ENCODE assay signal across 8 cellular contexts in the genomic region with DNA sequence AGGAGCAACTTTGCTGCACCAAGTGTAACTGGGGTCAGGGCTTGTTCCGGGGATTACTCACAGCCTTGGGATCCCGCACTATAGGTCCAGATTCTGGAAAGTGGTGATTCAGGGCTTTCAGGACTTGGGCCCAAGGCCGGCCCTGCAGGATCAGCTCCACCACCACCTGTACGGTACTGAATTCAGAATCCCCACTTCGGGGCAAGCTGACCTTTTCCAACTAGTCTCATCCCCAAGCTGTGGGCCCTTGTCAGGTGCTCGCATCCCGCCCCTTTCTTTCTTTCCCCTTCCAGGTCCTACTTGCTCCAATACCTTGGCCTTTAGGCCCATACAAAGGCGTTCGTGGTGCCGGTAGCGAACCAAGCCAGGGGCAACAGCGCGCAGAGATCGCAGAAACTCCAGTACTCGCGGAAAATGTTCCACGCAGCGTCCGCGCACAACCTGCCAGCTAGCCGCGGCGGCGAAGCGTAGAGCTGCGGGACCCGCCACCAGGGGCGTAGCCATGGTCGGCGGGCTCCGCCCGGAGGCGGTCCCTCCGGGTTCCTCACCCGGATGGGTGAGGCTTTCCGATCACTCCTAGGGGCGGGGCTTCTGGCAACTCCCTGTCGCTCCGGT. TPM values are rescaled to one million over a fixed set of nuclear protein-coding genes. Genes with fewer than 3 reads are reported as not detected.
DNase-seq lines count a peak whose midpoint lies in the region; ATAC-seq, FAIRE-seq and TF ChIP-seq lines count a peak whose summit lies in the region.

No MANE protein-coding gene starts in this region.

- POLR2A ChIA-PET in A549 (lab: Yijun Ruan, JAX) = interaction anchor here (0.6 to 2.5 kb wide), 32 partner anchors 8 to 200 kb away, joined by 3 to 53 read pairs (median 5); partner anchors contain the start of genes CBLN3, CHMP4A, CIDEB and DHRS1

- TF ChIP-seq POLR2A in A549 (IDR thresholded peaks at IDR 0.05; ENCODE audit: low read length) = no peak

- H3K27ac ChIP-seq in A549 (peak overlapping the region; percentile 89 to 99), VCaP (peak overlapping the region; percentile 93)

- H3K4me3 ChIP-seq in A549 (peak overlapping the region; percentile 64), kidney epithelial cell (ENCODE audit: low read depth, low read length) (peak overlapping the region; percentile 80)

- CTCF ChIA-PET in A549 (lab: Yijun Ruan, JAX) = interaction anchor here (0.6 to 21.7 kb wide), 32 partner anchors 9 to 195 kb away, joined by 3 to 601 read pairs (median 5); partner anchors contain the start of genes CIDEB, DHRS1, GMPR2 and IPO4

- H3K4me1 ChIP-seq in A549 = peaks cover 11% of the 10 kb centered on the region

- H3K4me1 Mint-ChIP-seq in central memory CD8-positive, alpha-beta T cell = peaks cover 53% of the 10 kb centered on the region

- no peaks in the 10 kb centered on the region for H3K27me3 ChIP-seq in kidney epithelial cell (ENCODE audit: control insufficient read depth, insufficient read depth, low read length)

- peak overlapping the region; percentile 78 for H3K4me2 ChIP-seq in A549

- H3K27ac Mint-ChIP-seq in central memory CD8-positive, alpha-beta T cell (ENCODE audit: low read depth) = peak overlapping the region; percentile 98

- no peaks in the 10 kb centered on the region for H3K9me3 ChIP-seq in A549

- peak in 1 of 2 experiments; percentile 97 for DNase-seq in A549 (ENCODE audit: low read depth in 1 of 2, low spot score in 1 of 2)
- DNase-seq in GM18507 (ENCODE audit: extremely low spot score, insufficient read length, low read depth) = peak; percentile 88
- peak; percentile 89 for DNase-seq in NCI-H2107 (lab: John Stamatoyannopoulos, UW)
- peak in 1 of 2 donors; percentile 91 for DNase-seq in central memory CD8-positive, alpha-beta T cell (ENCODE audit: low spot score in 2 of 2)
- DNase-seq in kidney epithelial cell (ENCODE audit: low read depth) = no peak
- peak; percentile 81 to 89 for DNase-seq in stimulated activated CD4-positive, alpha-beta T cell treated with anti-CD3 and anti-CD28 coated beads, Interleukin-1b, Interleukin-23, amount 100 ng/mL, for 1 hour (ENCODE audit: low read depth in 2 of 2)

- no peak for TF ChIP-seq EP300 in A549 (IDR thresholded peaks at IDR 0.05)

- peaks cover 50% of the 10 kb centered on the region for H3K36me3 Mint-ChIP-seq in central memory CD8-positive, alpha-beta T cell (ENCODE audit: insufficient read depth)

- no peaks in the 10 kb centered on the region for H3K27me3 Mint-ChIP-seq in central memory CD8-positive, alpha-beta T cell

- TF ChIP-seq CTCF in A549 (IDR thresholded peaks at IDR 0.05) (no peak), VCaP (conservative IDR thresholded peaks at IDR 0.05) (peak; percentile 21), kidney epithelial cell (IDR thresholded peaks at IDR 0.05; ENCODE audit: insufficient read depth, low read length, poor library complexity, severe bottlenecking) (peak; percentile 45)

- no peaks in the 10 kb centered on the region for H3K9me3 Mint-ChIP-seq in central memory CD8-positive, alpha-beta T cell

- ATAC-seq in A549 (peak; percentile 89 to 93), HG02981 (IDR thresholded peaks at IDR 0.05; ENCODE audit: unreplicated experiment) (peak; percentile 80)
- peak; percentile 78 for ATAC-seq in central memory CD8-positive, alpha-beta T cell (replicated peaks; ENCODE audit: extremely low read depth, poor library complexity, severe bottlenecking)

- FAIRE-seq in A549 (lab: Jason Lieb, UNC) (no peak), GM18507 (lab: Jason Lieb, UNC) (no peak)

- no peak for TF ChIP-seq RAD21 in A549 (conservative IDR thresholded peaks at IDR 0.05 in 1 of 2, IDR thresholded peaks at IDR 0.05 in 1 of 2)

- WGBS in A549 (ENCODE audit: missing lambda C conversion rate) = 6% methylated on average over 17 of the region's 39 CpGs

- peak overlapping the region; percentile 93 for H3K4me3 Mint-ChIP-seq in central memory CD8-positive, alpha-beta T cell

- H3K36me3 ChIP-seq in kidney epithelial cell (ENCODE audit: control insufficient read depth, insufficient read depth, low read length) = peaks cover 12% of the 10 kb centered on the region

TF ChIP-seq in A549, 52 proteins besides CTCF, POLR2A, EP300 and RAD21 (continues in another document):
- TF ChIP-seq JUNB (IDR thresholded peaks at IDR 0.05) (no peak), MAX (IDR thresholded peaks at IDR 0.05) (no peak), CHD2 (IDR thresholded peaks at IDR 0.05; ENCODE audit: low read length, partially characterized antibody) (no peak), CBX2 (IDR thresholded peaks at IDR 0.05; ENCODE audit: borderline replicate concordance, low read depth) (no peak), ATOH8 (CRISPR knock-in tag; IDR thresholded peaks at IDR 0.05; ENCODE audit: low read depth) (no peak), NPAS2 (CRISPR knock-in tag; IDR thresholded peaks at IDR 0.05; ENCODE audit: borderline replicate concordance) (no peak), HDAC2 (IDR thresholded peaks at IDR 0.05) (no peak), RNF2 (IDR thresholded peaks at IDR 0.05; ENCODE audit: borderline replicate concordance, low read depth) (no peak), EHF (CRISPR knock-in tag; IDR thresholded peaks at IDR 0.05) (no peak), SMC3 (IDR thresholded peaks at IDR 0.05) (no peak), RARB (CRISPR knock-in tag; IDR thresholded peaks at IDR 0.05) (no peak), ZFP36 (IDR thresholded peaks at IDR 0.05; ENCODE audit: borderline replicate concordance, partially characterized antibody) (no peak), GATA3 (IDR thresholded peaks at IDR 0.05; ENCODE audit: borderline replicate concordance) (no peak), FOSB (CRISPR knock-in tag; IDR thresholded peaks at IDR 0.05) (no peak), ZC3H11A (IDR thresholded peaks at IDR 0.05) (no peak)
- TF ChIP-seq, protein P1, sequence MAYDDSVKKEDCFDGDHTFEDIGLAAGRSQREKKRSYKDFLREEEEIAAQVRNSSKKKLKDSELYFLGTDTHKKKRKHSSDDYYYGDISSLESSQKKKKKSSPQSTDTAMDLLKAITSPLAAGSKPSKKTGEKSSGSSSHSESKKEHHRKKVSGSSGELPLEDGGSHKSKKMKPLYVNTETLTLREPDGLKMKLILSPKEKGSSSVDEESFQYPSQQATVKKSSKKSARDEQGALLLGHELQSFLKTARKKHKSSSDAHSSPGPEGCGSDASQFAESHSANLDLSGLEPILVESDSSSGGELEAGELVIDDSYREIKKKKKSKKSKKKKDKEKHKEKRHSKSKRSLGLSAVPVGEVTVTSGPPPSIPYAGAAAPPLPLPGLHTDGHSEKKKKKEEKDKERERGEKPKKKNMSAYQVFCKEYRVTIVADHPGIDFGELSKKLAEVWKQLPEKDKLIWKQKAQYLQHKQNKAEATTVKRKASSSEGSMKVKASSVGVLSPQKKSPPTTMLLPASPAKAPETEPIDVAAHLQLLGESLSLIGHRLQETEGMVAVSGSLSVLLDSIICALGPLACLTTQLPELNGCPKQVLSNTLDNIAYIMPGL (CRISPR knock-in tag; IDR thresholded peaks at IDR 0.05; ENCODE audit: borderline replicate concordance) = no peak

RNA-seq across cellular contexts. Expression of gene TINF2, which starts 0.5 kb away (rescaled TPM):
- 51.3 and 73.0 TPM in 2 replicates for polyA plus RNA-seq in A549 (2011; rRNA removed)
- 25.1 and 30.3 TPM in 2 replicates for polyA plus RNA-seq in A549 (2012; cell fraction: cytosol; rRNA removed)
- polyA plus RNA-seq in A549 (2012; cell fraction: nucleus; rRNA removed) = 27.8 and 37.0 TPM in 2 replicates
- 33.1 to 44.5 TPM (median 38.5 TPM) in 3 replicates for polyA plus RNA-seq in A549 (2017; fragmentation: RNase III; extraction: RNeasy Plus Mini Kit Qiagen cat#74134 plus additional on column Dnase treatment)
- polyA minus RNA-seq in A549 (2011; rRNA and poly(A)+ RNA removed) = 53.5 and 60.4 TPM in 2 replicates
- 57.3 and 67.2 TPM in 2 replicates for total RNA-seq in kidney epithelial cell

RNA-seq across cellular contexts. Expression of gene GMPR2, which starts 9.2 kb away (rescaled TPM):
- polyA plus RNA-seq in A549 (2011; rRNA removed) = 91.7 and 108 TPM in 2 replicates
- polyA plus RNA-seq in A549 (2012; cell fraction: cytosol; rRNA removed) = 52.4 and 58.4 TPM in 2 replicates
- 44.8 and 50.9 TPM in 2 replicates for polyA plus RNA-seq in A549 (2012; cell fraction: nucleus; rRNA removed)
- polyA plus RNA-seq in A549 (2017; fragmentation: RNase III; extraction: RNeasy Plus Mini Kit Qiagen cat#74134 plus additional on column Dnase treatment) = 64.8 to 71.2 TPM (median 70.0 TPM) in 3 replicates
- 87.4 and 103 TPM in 2 replicates for polyA minus RNA-seq in A549 (2011; rRNA and poly(A)+ RNA removed)
- 54.7 and 56.6 TPM in 2 replicates for total RNA-seq in kidney epithelial cell

RNA-seq across cellular contexts. Expression of gene NEDD8, which starts 9.8 kb away (rescaled TPM):
- polyA plus RNA-seq in A549 (2011; rRNA removed) = 381 and 433 TPM in 2 replicates
- 319 and 406 TPM in 2 replicates for polyA plus RNA-seq in A549 (2012; cell fraction: cytosol; rRNA removed)
- 84.0 and 134 TPM in 2 replicates for polyA plus RNA-seq in A549 (2012; cell fraction: nucleus; rRNA removed)
- polyA plus RNA-seq in A549 (2017; fragmentation: RNase III; extraction: RNeasy Plus Mini Kit Qiagen cat#74134 plus additional on column Dnase treatment) = 561 to 594 TPM (median 589 TPM) in 3 replicates
- polyA minus RNA-seq in A549 (2011; rRNA and poly(A)+ RNA removed) = 93.2 and 113 TPM in 2 replicates
- total RNA-seq in kidney epithelial cell = 157 and 180 TPM in 2 replicates

RNA-seq across cellular contexts. Expression of gene TGM1, which starts 21.0 kb away (rescaled TPM):
- polyA plus RNA-seq in A549 (2011; rRNA removed) (0.61 and 1.7 TPM in 2 replicates), A549 (2017; fragmentation: RNase III; extraction: RNeasy Plus Mini Kit Qiagen cat#74134 plus additional on column Dnase treatment) (1.3 to 1.8 TPM (median 1.4 TPM) in 3 replicates)
- polyA plus RNA-seq in A549 (2012; cell fraction: cytosol; rRNA removed) = 1.7 and 2.3 TPM in 2 replicates
- 11.3 and 14.8 TPM in 2 replicates for polyA plus RNA-seq in A549 (2012; cell fraction: nucleus; rRNA removed)
- 1.6 and 3.3 TPM in 2 replicates for polyA minus RNA-seq in A549 (2011; rRNA and poly(A)+ RNA removed)
- total RNA-seq in kidney epithelial cell = 3.1 and 12.3 TPM in 2 replicates

RNA-seq across cellular contexts. Expression of gene MDP1, which starts 26.1 kb away (rescaled TPM):
- polyA plus RNA-seq in A549 (2011; rRNA removed) = 31.8 and 38.6 TPM in 2 replicates
- polyA plus RNA-seq in A549 (2012; cell fraction: cytosol; rRNA removed) = 27.2 and 31.6 TPM in 2 replicates
- polyA plus RNA-seq in A549 (2012; cell fraction: nucleus; rRNA removed) = 23.4 and 29.9 TPM in 2 replicates
- 21.0 to 21.6 TPM (median 21.4 TPM) in 3 replicates for polyA plus RNA-seq in A549 (2017; fragmentation: RNase III; extraction: RNeasy Plus Mini Kit Qiagen cat#74134 plus additional on column Dnase treatment)
- 6.0 and 11.2 TPM in 2 replicates for polyA minus RNA-seq in A549 (2011; rRNA and poly(A)+ RNA removed)
- 11.8 and 19.9 TPM in 2 replicates for total RNA-seq in kidney epithelial cell
